9 cellular contexts compared by ENCODE assay signal in genomic region chr6:36139431-36139830, GRCh38. TPM values are rescaled to one million over a fixed set of nuclear protein-coding genes. Genes with fewer than 3 reads are reported as not detected.
DNase-seq lines count a peak whose midpoint lies in the region; ATAC-seq, FAIRE-seq and TF ChIP-seq lines count a peak whose summit lies in the region.
"Had no signal": no experiment of that assay in that cellular context is flagged by ENCODE, and none has a peak within 500 bp of the region (broad histone marks: within the 10 kb centered on the region; RNA-seq: fewer than 3 reads in every experiment).

No MANE protein-coding gene starts in this region.

- TF ChIP-seq CTCF in OCI-LY7 (conservative IDR thresholded peaks at IDR 0.05; ENCODE audit: low read length) = peak; percentile 63
- peak; percentile 43 for TF ChIP-seq CTCF in epithelial cell of proximal tubule (conservative IDR thresholded peaks at IDR 0.05; ENCODE audit: low read depth, low read length)

- no peaks in the 10 kb centered on the region for H3K36me3 ChIP-seq in OCI-LY7 (ENCODE audit: insufficient read depth, low read length)

- peaks cover 6% of the 10 kb centered on the region for H3K36me3 Mint-ChIP-seq in activated naive CD4-positive, alpha-beta T cell treated with anti-CD3 and anti-CD28 coated beads, Interleukin-2, amount 50 U/mL, for 24 hours

- no peak overlapping the region for H3K4me3 ChIP-seq in OCI-LY7 (ENCODE audit: low read depth, low read length, poor library complexity, severe bottlenecking)
- no peak overlapping the region for H3K4me3 ChIP-seq in epithelial cell of proximal tubule (ENCODE audit: low read depth, low read length)

- intact Hi-C loops in OCI-LY7 (cut with micrococcal nuclease; ENCODE audit: unreplicated experiment) = no loop called here

- no peak overlapping the region for H2AFZ ChIP-seq in OCI-LY7 (ENCODE audit: low read length)

- H3K9me2 ChIP-seq in OCI-LY7 (ENCODE audit: insufficient read depth, low read length) = no peaks in the 10 kb centered on the region

- BruUV-seq in OCI-LY7 (replicated peaks; lab: Mats Ljungman, UMichigan) = no TSS peak

- no peak for FAIRE-seq in urothelium cell line (lab: Jason Lieb, UNC)

- no peaks in the 10 kb centered on the region for H3K9me3 Mint-ChIP-seq in activated naive CD4-positive, alpha-beta T cell treated with anti-CD3 and anti-CD28 coated beads, Interleukin-2, amount 50 U/mL, for 24 hours
- H3K9me3 Mint-ChIP-seq: dendritic cell treated with granulocyte-macrophage colony-stimulating factor and Interleukin-4, amounts not matched to agents 40 ng/mL and 50 ng/mL, for 4 days had no signal

- CTCF ChIA-PET in OCI-LY7 (lab: Charles Lee; ENCODE audit: unreplicated experiment) = no interaction called here

- ATAC-seq in HG03139 (IDR thresholded peaks at IDR 0.05; ENCODE audit: unreplicated experiment) = no peak

- H3K27me3 Mint-ChIP-seq in activated naive CD4-positive, alpha-beta T cell treated with anti-CD3 and anti-CD28 coated beads, Interleukin-2, amount 50 U/mL, for 24 hours = no peaks in the 10 kb centered on the region
- H3K27me3 Mint-ChIP-seq: dendritic cell treated with granulocyte-macrophage colony-stimulating factor and Interleukin-4, amounts not matched to agents 40 ng/mL and 50 ng/mL, for 4 days had no signal

- H4K20me1 ChIP-seq in OCI-LY7 (ENCODE audit: insufficient read depth, low read length) = no peaks in the 10 kb centered on the region

- H3K4me1 ChIP-seq in OCI-LY7 (ENCODE audit: insufficient read depth, low read length, poor library complexity, severe bottlenecking) = peaks cover 29% of the 10 kb centered on the region

- H3K79me2 ChIP-seq in OCI-LY7 (ENCODE audit: insufficient read depth, low read depth, low read length) = no peaks in the 10 kb centered on the region

- no peak for DNase-seq in activated naive CD4-positive, alpha-beta T cell treated with anti-CD3 and anti-CD28 coated beads, Interleukin-2, amount 50 U/mL, for 16 hours
- no peak for DNase-seq in OCI-LY7 (ENCODE audit: low spot score)
- no peak for DNase-seq in epithelial cell of proximal tubule (ENCODE audit: low read depth)
- peak; percentile 40 for DNase-seq in urothelium cell line (ENCODE audit: low spot score)
- DNase-seq in dedifferentiated amniotic fluid mesenchymal stem cell (ENCODE audit: extremely low spot score) = no peak
- no peak for DNase-seq in NCI-H446 treated with DMSO at 0.1 percent for 48 hours (lab: John Stamatoyannopoulos, UW)

- peaks cover 16% of the 10 kb centered on the region for H3K4me1 Mint-ChIP-seq in activated naive CD4-positive, alpha-beta T cell treated with anti-CD3 and anti-CD28 coated beads, Interleukin-2, amount 50 U/mL, for 24 hours

- H3K27ac ChIP-seq in OCI-LY7 (ENCODE audit: low read depth, low read length, poor library complexity, severe bottlenecking) = no peak overlapping the region

- H3K9me3 ChIP-seq in OCI-LY7 (ENCODE audit: low read length) = no peaks in the 10 kb centered on the region

- no peak overlapping the region for H3K4me3 Mint-ChIP-seq in activated naive CD4-positive, alpha-beta T cell treated with anti-CD3 and anti-CD28 coated beads, Interleukin-2, amount 50 U/mL, for 24 hours
- H3K4me3 Mint-ChIP-seq: dendritic cell treated with granulocyte-macrophage colony-stimulating factor and Interleukin-4, amounts not matched to agents 40 ng/mL and 50 ng/mL, for 4 days had no signal

- H3K4me2 ChIP-seq in OCI-LY7 (ENCODE audit: low read length) = 0 out of 2 replicates have a peak overlapping the region, but pooled peaks have one; percentile 23

- H3K27ac Mint-ChIP-seq in activated naive CD4-positive, alpha-beta T cell treated with anti-CD3 and anti-CD28 coated beads, Interleukin-2, amount 50 U/mL, for 24 hours = peak overlapping the region; percentile 84
- H3K27ac Mint-ChIP-seq: dendritic cell treated with granulocyte-macrophage colony-stimulating factor and Interleukin-4, amounts not matched to agents 40 ng/mL and 50 ng/mL, for 4 days had no signal

- POLR2A ChIA-PET in OCI-LY7 (lab: Charles Lee) = no interaction called here

RNA-seq across cellular contexts. Expression of gene MAPK13, which starts 9.1 kb away (rescaled TPM):
- total RNA-seq in OCI-LY7 (2014; rRNA removed; shearing (Covaris generic)) = 0.88 TPM in 2 replicates
- total RNA-seq in OCI-LY7 (2022) = 1.2 and 1.8 TPM in 2 replicates
- 33.8 and 44.6 TPM in 2 replicates for total RNA-seq in epithelial cell of proximal tubule

RNA-seq across cellular contexts. Expression of gene BRPF3, which starts 57.1 kb away (rescaled TPM):
- 3.9 and 10.4 TPM in 2 replicates for total RNA-seq in OCI-LY7 (2014; rRNA removed; shearing (Covaris generic))
- total RNA-seq in OCI-LY7 (2022) = 11.0 and 12.0 TPM in 2 replicates
- 7.1 and 11.4 TPM in 2 replicates for total RNA-seq in epithelial cell of proximal tubule

Comparison
In these comparisons a context has a peak if more than half of its experiments do, and no peak if none do; other contexts are left out.
1. RNA of gene MAPK13, which starts 9.1 kb away (total RNA-seq): 33.8 to 44.6 TPM in epithelial cell of proximal tubule; 0.88 to 1.8 TPM in OCI-LY7; every median in the first group is over 10 times any median in the second.